ENCODE assay signal across 26 cellular contexts in the genomic region with DNA sequence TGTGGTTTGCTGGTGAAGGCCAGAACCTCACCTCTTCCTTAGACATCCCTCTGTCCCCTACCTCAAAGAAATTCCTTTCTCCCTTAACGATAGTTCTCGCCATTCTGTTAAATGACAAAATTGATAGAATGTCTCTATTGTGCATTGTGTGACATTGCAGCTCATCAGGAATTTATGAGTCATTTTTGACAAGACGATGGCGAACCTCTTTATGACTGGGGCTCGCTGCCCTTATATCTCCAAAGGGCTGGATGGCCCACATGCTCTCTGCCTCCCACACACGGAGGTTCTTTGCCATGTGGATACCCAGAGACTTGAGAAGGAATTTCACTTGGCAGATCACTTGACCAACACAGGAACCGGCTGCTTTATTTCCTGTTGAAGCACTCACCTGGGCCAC.
"Had no signal": no experiment of that assay in that cellular context is flagged by ENCODE, and none has a peak within 500 bp of the region (broad histone marks: within the 10 kb centered on the region; RNA-seq: fewer than 3 reads in every experiment).

No MANE protein-coding gene starts in this region.

- H3K4me1 ChIP-seq: Peyer's patch had no signal

- H3K4me3 ChIP-seq: K562, PC-9, Peyer's patch, SJCRH30 had no signal

- ATAC-seq: K562, Right ventricle myocardium inferior, SK-N-SH treated with all-trans-retinoic acid at 6 μM for 48 hours had no signal

- H3K9ac ChIP-seq: KMS-11 had no signal

- H3K27ac ChIP-seq: HL-60, KMS-11, PC-9, Peyer's patch, SJCRH30 had no signal

- H3K27me3 ChIP-seq: Peyer's patch had no signal

- H3K36me3 ChIP-seq: Peyer's patch, SJCRH30 had no signal

- H2AFZ ChIP-seq: PC-9 had no signal

- DNase-seq: Kasumi-1, MV-4-11, NCI-H1048, NCI-H1105, NCI-H1417 treated with DMSO at 0.1 percent for 48 hours, NCI-H146, NCI-H1694 treated with DMSO at 0.1 percent for 48 hours, NCI-H1930, NCI-H2081, NCI-H2107, NCI-H226, NCI-H446, NCI-H510A, NCI-H524 treated with DMSO at 0.1 percent for 48 hours, NCI-H69, NCI-H774, PC-9, Peyer's patch, SHP77 treated with DMSO at 0.1 percent for 48 hours, SJCRH30 had no signal

- H3K9me3 ChIP-seq: Peyer's patch, SJCRH30 had no signal

- FAIRE-seq: HTR-8/SVneo, K562 had no signal

- H3K4me2 ChIP-seq: KMS-11, PC-9 had no signal
